In the genomic region with DNA sequence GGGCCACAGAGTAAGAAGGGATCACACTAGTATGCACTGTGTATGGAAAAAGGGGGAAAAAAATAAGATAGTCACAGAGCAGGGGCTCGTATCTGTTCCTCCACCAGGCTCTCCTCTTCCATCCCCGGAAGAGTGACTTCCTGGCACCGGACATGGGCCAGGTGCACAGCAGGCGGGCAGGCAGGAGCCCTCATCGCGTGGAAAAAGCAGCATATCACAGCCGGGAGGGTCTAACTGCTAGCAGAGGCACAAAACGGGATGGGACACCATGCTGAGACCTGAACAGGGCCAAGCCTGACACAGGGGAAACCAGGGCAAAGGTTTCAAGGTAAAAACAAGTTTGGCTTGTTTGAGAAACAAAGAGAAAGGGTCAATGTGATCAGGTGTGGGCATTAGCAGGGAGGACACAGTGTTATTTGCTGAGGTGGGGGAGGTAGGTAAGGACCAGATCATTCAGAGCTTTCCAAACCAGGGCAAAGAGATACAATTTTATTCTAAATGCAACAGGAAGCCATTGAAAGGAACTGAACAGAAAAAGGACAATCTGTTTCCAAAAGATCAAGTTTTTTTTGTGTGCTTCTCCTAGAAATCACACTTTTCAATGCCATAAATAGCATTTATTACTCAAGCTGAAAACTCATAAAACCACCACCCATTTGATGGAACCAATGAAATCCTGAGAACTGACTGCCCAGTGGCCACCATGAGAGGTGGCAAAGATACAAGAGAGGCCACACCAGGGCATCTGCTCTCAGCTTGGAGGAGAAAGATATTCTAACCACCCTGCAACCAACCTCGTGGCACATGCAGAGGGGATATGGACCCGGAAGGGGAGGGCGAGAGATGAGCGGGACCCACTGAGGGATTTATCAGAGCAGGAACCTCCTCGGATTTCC, we compare ENCODE assay signal across 12 cellular contexts. TPM values are rescaled to one million over a fixed set of nuclear protein-coding genes. Genes with fewer than 3 reads are reported as not detected.
A peak's percentile ranks its signal among the peaks of the same experiment; 100 is the strongest.
DNase-seq lines count a peak whose midpoint lies in the region; ATAC-seq and TF ChIP-seq lines count a peak whose summit lies in the region.
"Had no signal": no experiment of that assay in that cellular context is flagged by ENCODE, and none has a peak within 500 bp of the region (broad histone marks: within the 10 kb centered on the region; RNA-seq: fewer than 3 reads in every experiment).

No MANE protein-coding gene starts in this region.

- no peaks in the 10 kb centered on the region for H3K9me3 ChIP-seq in esophagus squamous epithelium
- H3K9me3 ChIP-seq in gastrocnemius medialis = no peaks in the 10 kb centered on the region

- intact Hi-C loops in esophagus squamous epithelium (cut with DNase I) (no loop called here), gastrocnemius medialis (cut with DNase I; ENCODE audit: low total_unique reads) (no loop called here)

- ATAC-seq in gastrocnemius medialis = no peak
- ATAC-seq in HG03108 (IDR thresholded peaks at IDR 0.05; ENCODE audit: unreplicated experiment) = no peak
- ATAC-seq: SK-N-SH treated with all-trans-retinoic acid at 6 μM for 48 hours had no signal

- in situ Hi-C loops in gastrocnemius medialis (cut with MboI; ENCODE audit: low sequenced_read_pairs in 4 of 4) (no loop called here), brain microvascular endothelial cell (cut with HindIII; ENCODE audit: low pct_ligation_motif_present, low sequenced_read_pairs) (no loop called here)

- H3K27me3 ChIP-seq in esophagus squamous epithelium (no peaks in the 10 kb centered on the region), gastrocnemius medialis (no peaks in the 10 kb centered on the region), brain microvascular endothelial cell (replicated peaks) (no peaks in the 10 kb centered on the region)

- H3K27ac ChIP-seq in esophagus squamous epithelium (peak overlapping the region; percentile 12 to 80 (median 60)), gastrocnemius medialis (peak overlapping the region; percentile 50 to 62 (median 61)), brain microvascular endothelial cell (no peak overlapping the region)
- H3K27ac ChIP-seq: KMS-11 had no signal

- TF ChIP-seq CTCF in esophagus squamous epithelium (IDR thresholded peaks at IDR 0.05) = no peak
- TF ChIP-seq CTCF in gastrocnemius medialis (IDR thresholded peaks at IDR 0.05 in 4 of 5, conservative IDR thresholded peaks at IDR 0.05 in 1 of 5) = no peak
- no peak for TF ChIP-seq CTCF in brain microvascular endothelial cell (IDR thresholded peaks at IDR 0.05; ENCODE audit: low read depth, low read length, missing control alignments)

- 65 to 66% methylated on average over 12 to 13 of the region's 13 CpGs for WGBS in esophagus squamous epithelium, 2 donors

- no peak for TF ChIP-seq POLR2A in esophagus squamous epithelium (IDR thresholded peaks at IDR 0.05)
- TF ChIP-seq POLR2A in gastrocnemius medialis (IDR thresholded peaks at IDR 0.05) = no peak

- peak; percentile 36 for DNase-seq in GF-D8 (lab: John Stamatoyannopoulos, UW)
- DNase-seq in NCI-H1092 (lab: John Stamatoyannopoulos, UW) = peak; percentile 40
- DNase-seq in esophagus squamous epithelium (lab: John Stamatoyannopoulos, UW) = no peak
- DNase-seq in gastrocnemius medialis = no peak
- no peak for DNase-seq in SW 1271 (lab: John Stamatoyannopoulos, UW)
- no peak for DNase-seq in AML-193 (lab: John Stamatoyannopoulos, UW)
- no peak for DNase-seq in brain microvascular endothelial cell
- DNase-seq: activated gamma-delta T cell had no signal

- H3K4me3 ChIP-seq in esophagus squamous epithelium (no peak overlapping the region), gastrocnemius medialis (no peak overlapping the region), brain microvascular endothelial cell (ENCODE audit: low read depth, low read length) (no peak overlapping the region)

- H3K4me1 ChIP-seq in esophagus squamous epithelium = peaks cover 37 to 62% (median 42%) of the 10 kb centered on the region in 3 donors
- H3K4me1 ChIP-seq in gastrocnemius medialis = peaks cover 32 to 45% of the 10 kb centered on the region in 2 donors

- peaks cover 0 to 8% (median 0%) of the 10 kb centered on the region in 3 donors for H3K36me3 ChIP-seq in esophagus squamous epithelium
- H3K36me3 ChIP-seq in gastrocnemius medialis = no peaks in the 10 kb centered on the region
- no peaks in the 10 kb centered on the region for H3K36me3 ChIP-seq in brain microvascular endothelial cell (replicated peaks)

RNA-seq across cellular contexts. Expression of a gene that starts 9.2 kb away (rescaled TPM):
- total RNA-seq in esophagus squamous epithelium (100 to 1,000 TPM in 1 of 4 donors, 10 to 100 TPM in 3; 75.2 to 115 (median 90.3) TPM), gastrocnemius medialis (10 to 100 TPM; 21.4 to 29.4 (median 23.4) TPM)

RNA-seq across cellular contexts. Expression of a gene that starts 33.0 kb away (rescaled TPM):
- total RNA-seq in esophagus squamous epithelium = not detected
- total RNA-seq in gastrocnemius medialis = not detected
- total RNA-seq: osteoblast had no signal

Comparison
In these comparisons a context has a peak if more than half of its experiments do, and no peak if none do; other contexts are left out.
1. DNase-seq: peak in GF-D8 (single experiment) and NCI-H1092 (single experiment); none in esophagus squamous epithelium (single experiment), gastrocnemius medialis (0 of 2), SW 1271 (0 of 2), AML-193 (0 of 2) and brain microvascular endothelial cell (single experiment).